ENCODE assay signal across 8 cellular contexts in the genomic region with DNA sequence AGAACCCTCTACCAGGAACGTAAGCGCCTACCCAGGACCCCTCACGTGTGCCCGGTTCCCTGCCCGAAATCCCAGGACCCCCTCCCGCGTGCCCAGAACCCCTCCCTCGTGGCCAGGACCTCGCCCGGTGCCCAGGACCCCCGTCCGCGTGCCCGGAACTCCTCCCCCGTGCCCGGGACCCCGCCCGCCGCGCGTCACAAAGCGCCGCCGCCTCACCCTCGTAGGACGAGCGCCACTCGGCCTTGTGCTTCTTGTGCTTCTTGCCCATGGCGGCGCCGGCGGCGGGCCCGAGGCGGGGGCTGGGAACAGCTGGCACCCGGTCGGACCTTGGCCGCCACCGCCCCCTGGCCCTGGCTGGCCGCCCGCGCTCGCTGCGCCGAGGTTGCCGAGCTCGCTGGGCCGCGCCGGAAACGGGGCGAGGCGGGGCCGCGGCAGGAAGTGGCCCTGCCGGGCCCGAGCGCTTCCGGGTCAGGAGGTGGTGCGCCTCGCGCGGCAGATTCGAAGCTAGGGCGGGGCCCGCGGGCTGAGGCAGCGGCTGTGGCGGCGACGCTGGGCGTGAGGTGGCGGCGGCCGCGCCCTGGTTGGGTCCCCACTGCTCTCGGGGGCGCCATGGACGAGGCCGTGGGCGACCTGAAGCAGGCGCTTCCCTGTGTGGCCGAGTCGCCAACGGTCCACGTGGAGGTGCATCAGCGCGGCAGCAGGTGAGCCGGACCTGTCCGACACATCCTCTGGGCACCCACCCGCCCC. TPM values are rescaled to one million over a fixed set of nuclear protein-coding genes. Genes with fewer than 3 reads are reported as not detected.
DNase-seq lines count a peak whose midpoint lies in the region; ATAC-seq and TF ChIP-seq lines count a peak whose summit lies in the region.

BRD9 (minus strand) TSS at position 412 of the 747 bp plus-strand sequence; CDS start at position 268, 144 bp downstream.
A gene with protein sequence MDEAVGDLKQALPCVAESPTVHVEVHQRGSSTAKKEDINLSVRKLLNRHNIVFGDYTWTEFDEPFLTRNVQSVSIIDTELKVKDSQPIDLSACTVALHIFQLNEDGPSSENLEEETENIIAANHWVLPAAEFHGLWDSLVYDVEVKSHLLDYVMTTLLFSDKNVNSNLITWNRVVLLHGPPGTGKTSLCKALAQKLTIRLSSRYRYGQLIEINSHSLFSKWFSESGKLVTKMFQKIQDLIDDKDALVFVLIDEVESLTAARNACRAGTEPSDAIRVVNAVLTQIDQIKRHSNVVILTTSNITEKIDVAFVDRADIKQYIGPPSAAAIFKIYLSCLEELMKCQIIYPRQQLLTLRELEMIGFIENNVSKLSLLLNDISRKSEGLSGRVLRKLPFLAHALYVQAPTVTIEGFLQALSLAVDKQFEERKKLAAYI (plus strand): TSS at position 495 of the 747 bp plus-strand sequence. CDS start 115 bp downstream, at position 610.

- TF ChIP-seq CTCF in AG04449 (IDR thresholded peaks at IDR 0.05; ENCODE audit: insufficient read depth, low read length, missing control alignments) (no peak), chondrocyte (IDR thresholded peaks at IDR 0.05) (peak; percentile 37)

- CTCF ChIA-PET in AG04449 (lab: Yijun Ruan, JAX): interaction anchor here (1.1 to 5.5 kb wide), 4 partner anchors 12 to 275 kb away, joined by 3 to 55 read pairs (median 10); no protein-coding TSS in a partner anchor

- peak within 1 kb of the TSS; percentile 95 for H3K4me3 ChIP-seq in AG04449 (ENCODE audit: low read depth, low read length)

- no peaks in the 10 kb centered on the region for H3K9me3 Mint-ChIP-seq in chondrocyte (ENCODE audit: low read depth)

- peaks cover 29% of the 10 kb centered on the region for H3K4me1 Mint-ChIP-seq in chondrocyte (ENCODE audit: low read depth)

- peak; percentile 98 for ATAC-seq in GM18520 (IDR thresholded peaks at IDR 0.05; ENCODE audit: unreplicated experiment)
- peak; percentile 87 for ATAC-seq in HG03060 (IDR thresholded peaks at IDR 0.05; ENCODE audit: low read depth, unreplicated experiment)
- ATAC-seq in activated CD4-positive, CD25-positive, alpha-beta regulatory T cell treated with anti-CD3 and anti-CD28 coated beads, Interleukin-2, amount 50 U/mL, for 24 hours: peak; percentile 99

- peak within 1 kb of the TSS; percentile 94 for H3K4me3 Mint-ChIP-seq in chondrocyte (ENCODE audit: unreplicated experiment)

- POLR2A ChIA-PET in AG04449 (lab: Yijun Ruan, JAX): interaction anchor here (0.6 to 1.1 kb wide), 3 partner anchors 10 to 453 kb away, joined by 3 to 4 read pairs (median 3); no protein-coding TSS in a partner anchor

- peaks cover 6% of the 10 kb centered on the region for H3K36me3 Mint-ChIP-seq in chondrocyte (ENCODE audit: low read depth)

- peak within 1 kb of the TSS; percentile 93 for H3K27ac Mint-ChIP-seq in chondrocyte (ENCODE audit: unreplicated experiment)

- H3K27me3 Mint-ChIP-seq in chondrocyte (ENCODE audit: low read depth): no peaks in the 10 kb centered on the region

- DNase-seq in AG04449 (ENCODE audit: low read depth, low spot score) (no peak), NCI-H2171 (lab: John Stamatoyannopoulos, UW) (peak; percentile 90), chondrocyte (ENCODE audit: low spot score) (peak; percentile 94), kidney glomerular epithelial cell (lab: John Stamatoyannopoulos, UW) (peak; percentile 65)
- peak; percentile 45 to 59 for DNase-seq in stimulated activated CD4-positive, alpha-beta T cell treated with anti-CD3 and anti-CD28 coated beads, Interleukin-1b, Interleukin-23, amount 100 ng/mL, for 1 hour (ENCODE audit: low read depth in 2 of 2)

RNA-seq across cellular contexts. Expression of gene BRD9, which starts in this region (rescaled TPM):
- total RNA-seq in chondrocyte: 26.5 to 30.4 TPM (median 30.1 TPM) in 3 replicates

RNA-seq across cellular contexts. Expression of the second gene that starts in this region (rescaled TPM):
- total RNA-seq in chondrocyte: 4.9 to 8.1 TPM (median 6.4 TPM) in 3 replicates
